ENCODE assay signal across 8 cellular contexts in genomic region chr3:49553690-49554634, GRCh38. TPM values are rescaled to one million over a fixed set of nuclear protein-coding genes. Genes with fewer than 3 reads are reported as not detected.
DNase-seq lines count a peak whose midpoint lies in the region; ATAC-seq and TF ChIP-seq lines count a peak whose summit lies in the region.

A gene with protein sequence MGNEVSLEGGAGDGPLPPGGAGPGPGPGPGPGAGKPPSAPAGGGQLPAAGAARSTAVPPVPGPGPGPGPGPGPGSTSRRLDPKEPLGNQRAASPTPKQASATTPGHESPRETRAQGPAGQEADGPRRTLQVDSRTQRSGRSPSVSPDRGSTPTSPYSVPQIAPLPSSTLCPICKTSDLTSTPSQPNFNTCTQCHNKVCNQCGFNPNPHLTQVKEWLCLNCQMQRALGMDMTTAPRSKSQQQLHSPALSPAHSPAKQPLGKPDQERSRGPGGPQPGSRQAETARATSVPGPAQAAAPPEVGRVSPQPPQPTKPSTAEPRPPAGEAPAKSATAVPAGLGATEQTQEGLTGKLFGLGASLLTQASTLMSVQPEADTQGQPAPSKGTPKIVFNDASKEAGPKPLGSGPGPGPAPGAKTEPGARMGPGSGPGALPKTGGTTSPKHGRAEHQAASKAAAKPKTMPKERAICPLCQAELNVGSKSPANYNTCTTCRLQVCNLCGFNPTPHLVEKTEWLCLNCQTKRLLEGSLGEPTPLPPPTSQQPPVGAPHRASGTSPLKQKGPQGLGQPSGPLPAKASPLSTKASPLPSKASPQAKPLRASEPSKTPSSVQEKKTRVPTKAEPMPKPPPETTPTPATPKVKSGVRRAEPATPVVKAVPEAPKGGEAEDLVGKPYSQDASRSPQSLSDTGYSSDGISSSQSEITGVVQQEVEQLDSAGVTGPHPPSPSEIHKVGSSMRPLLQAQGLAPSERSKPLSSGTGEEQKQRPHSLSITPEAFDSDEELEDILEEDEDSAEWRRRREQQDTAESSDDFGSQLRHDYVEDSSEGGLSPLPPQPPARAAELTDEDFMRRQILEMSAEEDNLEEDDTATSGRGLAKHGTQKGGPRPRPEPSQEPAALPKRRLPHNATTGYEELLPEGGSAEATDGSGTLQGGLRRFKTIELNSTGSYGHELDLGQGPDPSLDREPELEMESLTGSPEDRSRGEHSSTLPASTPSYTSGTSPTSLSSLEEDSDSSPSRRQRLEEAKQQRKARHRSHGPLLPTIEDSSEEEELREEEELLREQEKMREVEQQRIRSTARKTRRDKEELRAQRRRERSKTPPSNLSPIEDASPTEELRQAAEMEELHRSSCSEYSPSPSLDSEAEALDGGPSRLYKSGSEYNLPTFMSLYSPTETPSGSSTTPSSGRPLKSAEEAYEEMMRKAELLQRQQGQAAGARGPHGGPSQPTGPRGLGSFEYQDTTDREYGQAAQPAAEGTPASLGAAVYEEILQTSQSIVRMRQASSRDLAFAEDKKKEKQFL (N-terminal part only) (plus strand): TSS chr3:49554477. CDS start chr3:49554603, 126 bp downstream.

- H3K4me1 ChIP-seq in Peyer's patch = peaks cover 0 to 19% (median 5%) of the 10 kb centered on the region in 4 donors
- peaks cover 2% of the 10 kb centered on the region for H3K4me1 ChIP-seq in fibroblast of lung (ENCODE audit: control insufficient read depth, extremely low read depth, insufficient read depth, low read length)
- peaks cover 0 to 20% of the 10 kb centered on the region in 2 donors for H3K4me1 ChIP-seq in naive thymus-derived CD4-positive, alpha-beta T cell (ENCODE audit: control insufficient read depth in 2 of 2, insufficient read depth in 2 of 2, low read length in 2 of 2)

- peak within 1 kb of the TSS; percentile 93 for H3K4me2 ChIP-seq in fibroblast of lung (ENCODE audit: extremely low read depth, insufficient read depth, low read length)

- H3K9ac ChIP-seq in fibroblast of lung (ENCODE audit: insufficient read depth, low read length) = peak within 1 kb of the TSS; percentile 64

- H3K27me3 ChIP-seq in Peyer's patch (peaks cover 0 to 3% of the 10 kb centered on the region in 2 donors), fibroblast of lung (ENCODE audit: control insufficient read depth, insufficient read depth, low read length) (peaks cover 12% of the 10 kb centered on the region)
- H3K27me3 ChIP-seq in naive thymus-derived CD4-positive, alpha-beta T cell (ENCODE audit: control insufficient read depth in 2 of 2, insufficient read depth in 2 of 2, low read length in 2 of 2) = no peaks in the 10 kb centered on the region

- TF ChIP-seq CTCF in Peyer's patch (IDR thresholded peaks at IDR 0.05) (no peak), fibroblast of lung (conservative IDR thresholded peaks at IDR 0.05 in 1 of 2, IDR thresholded peaks at IDR 0.05 in 1 of 2; ENCODE audit: low read depth in 1 of 2, low read length in 2 of 2) (no peak)

- no peaks in the 10 kb centered on the region for H3K9me3 ChIP-seq in KOPT-K1 (ENCODE audit: insufficient read depth, low read length, poor library complexity, severe bottlenecking)
- H3K9me3 ChIP-seq in Peyer's patch = no peaks in the 10 kb centered on the region
- no peaks in the 10 kb centered on the region for H3K9me3 ChIP-seq in fibroblast of lung (ENCODE audit: control insufficient read depth, insufficient read depth, low read depth, low read length)
- H3K9me3 ChIP-seq in naive thymus-derived CD4-positive, alpha-beta T cell (ENCODE audit: control insufficient read depth in 2 of 3, low read length in 3 of 3) = no peaks in the 10 kb centered on the region

- H3K4me1 Mint-ChIP-seq in naive thymus-derived CD4-positive, alpha-beta T cell = peaks cover 9 to 20% (median 13%) of the 10 kb centered on the region in 7 donors
- H3K4me1 Mint-ChIP-seq in stimulated activated memory B cell treated with anti-CD40 and anti-IgM and Interleukin-4, amounts not matched to agents 10 μg/mL and 1 μg/mL and 100 μg/mL, for 72 hours = peaks cover 12% of the 10 kb centered on the region

- peak within 1 kb of the TSS; percentile 86 for H2AFZ ChIP-seq in fibroblast of lung (ENCODE audit: low read length)

- peak; percentile 67 for ATAC-seq in GM21737 (IDR thresholded peaks at IDR 0.05; ENCODE audit: unreplicated experiment)
- peak; percentile 91 for ATAC-seq in naive thymus-derived CD4-positive, alpha-beta T cell
- peak; percentile 90 for ATAC-seq in stimulated activated memory B cell treated with anti-CD40 and anti-IgM and Interleukin-4, amounts not matched to agents 10 μg/mL and 1 μg/mL and 100 μg/mL, for 72 hours

- POLR2A ChIA-PET in naive thymus-derived CD4-positive, alpha-beta T cell (lab: Charles Lee) = interaction anchor here (0.8 to 2.7 kb wide), 4 partner anchors 14 to 530 kb away, joined by 3 to 7 read pairs (median 4); no protein-coding TSS in a partner anchor

- TF ChIP-seq POLR2A in Peyer's patch (IDR thresholded peaks at IDR 0.05) = no peak

- no peaks in the 10 kb centered on the region for H4K20me1 ChIP-seq in fibroblast of lung (ENCODE audit: control insufficient read depth, extremely low read depth, insufficient read depth, low read length)

- H3K27me3 Mint-ChIP-seq in naive thymus-derived CD4-positive, alpha-beta T cell = peaks cover 41 to 56% (median 46%) of the 10 kb centered on the region in 5 donors
- H3K27me3 Mint-ChIP-seq in stimulated activated memory B cell treated with anti-CD40 and anti-IgM and Interleukin-4, amounts not matched to agents 10 μg/mL and 1 μg/mL and 100 μg/mL, for 72 hours = peaks cover 84% of the 10 kb centered on the region

- peak within 1 kb of the TSS in 8 of 9 donors; percentile 20 to 92 (median 41) for H3K27ac Mint-ChIP-seq in naive thymus-derived CD4-positive, alpha-beta T cell
- H3K27ac Mint-ChIP-seq in stimulated activated memory B cell treated with anti-CD40 and anti-IgM and Interleukin-4, amounts not matched to agents 10 μg/mL and 1 μg/mL and 100 μg/mL, for 72 hours = peak within 1 kb of the TSS; percentile 13

- peak within 1 kb of the TSS; percentile 80 to 92 (median 86) for H3K4me3 Mint-ChIP-seq in naive thymus-derived CD4-positive, alpha-beta T cell
- H3K4me3 Mint-ChIP-seq in stimulated activated memory B cell treated with anti-CD40 and anti-IgM and Interleukin-4, amounts not matched to agents 10 μg/mL and 1 μg/mL and 100 μg/mL, for 72 hours = peak within 1 kb of the TSS; percentile 85

- DNase-seq in DMS153 treated with DMSO at 0.1 percent for 48 hours (lab: John Stamatoyannopoulos, UW; ENCODE audit: unreplicated experiment) (peak; percentile 55), Peyer's patch (peak; percentile 75 to 89 (median 81)), fibroblast of lung (ENCODE audit: low read depth in 2 of 2) (peak; percentile 75 to 87)
- peak; percentile 57 to 79 for DNase-seq in activated T-helper 1 cell treated with anti-CD3 and anti-CD28 coated beads, Interleukin-2, amount 50 U/mL, for 16 hours (ENCODE audit: low read depth in 1 of 2, low spot score in 1 of 2)
- DNase-seq in naive thymus-derived CD4-positive, alpha-beta T cell = peak; percentile 81 to 92 (median 88)

- intact Hi-C loops in naive thymus-derived CD4-positive, alpha-beta T cell (cut with micrococcal nuclease) = loop anchor here (1.0 to 5.0 kb wide), 6 partner anchors 13 to 303 kb away; partner anchors contain the start of genes APEH (in 1 of the 2), DAG1 (in 1 of the 2) and TRAIP (in 1 of the 2)

- H3K36me3 ChIP-seq in KOPT-K1 (ENCODE audit: insufficient read depth, low read length) (no peaks in the 10 kb centered on the region), Peyer's patch (no peaks in the 10 kb centered on the region), fibroblast of lung (ENCODE audit: control insufficient read depth, insufficient read depth, low read length) (no peaks in the 10 kb centered on the region)
- H3K36me3 ChIP-seq in naive thymus-derived CD4-positive, alpha-beta T cell (ENCODE audit: control insufficient read depth in 2 of 3, insufficient read depth in 3 of 3, low read length in 3 of 3) = no peaks in the 10 kb centered on the region

- H3K36me3 Mint-ChIP-seq in naive thymus-derived CD4-positive, alpha-beta T cell = peaks cover 0 to 2% (median 0%) of the 10 kb centered on the region in 5 donors
- H3K36me3 Mint-ChIP-seq in stimulated activated memory B cell treated with anti-CD40 and anti-IgM and Interleukin-4, amounts not matched to agents 10 μg/mL and 1 μg/mL and 100 μg/mL, for 72 hours = no peaks in the 10 kb centered on the region

- H3K9me3 Mint-ChIP-seq in naive thymus-derived CD4-positive, alpha-beta T cell = peaks cover 0 to 4% (median 0%) of the 10 kb centered on the region in 11 donors
- H3K9me3 Mint-ChIP-seq in stimulated activated memory B cell treated with anti-CD40 and anti-IgM and Interleukin-4, amounts not matched to agents 10 μg/mL and 1 μg/mL and 100 μg/mL, for 72 hours = no peaks in the 10 kb centered on the region

- H3K27ac ChIP-seq in KOPT-K1 (ENCODE audit: low read depth, low read length, poor library complexity, severe bottlenecking) = peak within 1 kb of the TSS; percentile 48
- H3K27ac ChIP-seq in Peyer's patch = peak within 1 kb of the TSS in 3 of 4 donors; percentile 31 to 58 (median 33)
- H3K27ac ChIP-seq in fibroblast of lung (ENCODE audit: insufficient read depth, low read length) = peak within 1 kb of the TSS; percentile 19
- H3K27ac ChIP-seq in naive thymus-derived CD4-positive, alpha-beta T cell (ENCODE audit: low read depth, low read length) = peak within 1 kb of the TSS; percentile 37

- no peaks in the 10 kb centered on the region for H3K79me2 ChIP-seq in fibroblast of lung (ENCODE audit: control insufficient read depth, insufficient read depth, low read length)

- H3K4me3 ChIP-seq in Peyer's patch = peak within 1 kb of the TSS; percentile 43 to 76 (median 64)
- peak within 1 kb of the TSS; percentile 65 to 86 (median 68) for H3K4me3 ChIP-seq in fibroblast of lung (replicated peaks in 1 of 4; ENCODE audit: control extremely low read depth in 1 of 4, insufficient read depth in 1 of 4, low read depth in 3 of 4, low read length in 4 of 4)
- peak within 1 kb of the TSS; percentile 75 for H3K4me3 ChIP-seq in naive thymus-derived CD4-positive, alpha-beta T cell (ENCODE audit: low read length)

- CTCF ChIA-PET in naive thymus-derived CD4-positive, alpha-beta T cell (lab: Charles Lee) = interaction anchor here (0.6 to 1.9 kb wide), 4 partner anchors 14 to 232 kb away, joined by 3 to 14 read pairs (median 3); no protein-coding TSS in a partner anchor

RNA-seq across cellular contexts. Expression of the gene that starts here (rescaled TPM):
- 1 to 10 TPM in 1 of 4 donors, under 1 TPM in 3; 0.18 to 3.3 (median 0.85) TPM for total RNA-seq in Peyer's patch
- under 0.01 TPM in 2 replicates for total RNA-seq in fibroblast of lung
- 0.01 TPM in 2 replicates for polyA plus RNA-seq in fibroblast of lung
- 0.01 and 0.02 TPM in 2 replicates for polyA plus RNA-seq in fibroblast of lung (2012)
- 0.08 and 0.15 TPM in 2 replicates for polyA minus RNA-seq in fibroblast of lung (ENCODE audit: low replicate concordance)
- under 1 TPM; 0.12 to 0.16 (median 0.14) TPM for total RNA-seq in naive thymus-derived CD4-positive, alpha-beta T cell
- not detected for polyA plus RNA-seq in naive thymus-derived CD4-positive, alpha-beta T cell

Comparison
In these comparisons a context has a peak if more than half of its experiments do, and no peak if none do; other contexts are left out.
1. Peak in every context shown above with its lines: DNase-seq, ATAC-seq, H3K4me3 ChIP-seq and H3K27ac ChIP-seq.
2. Peak in DNase-seq, H3K4me3 ChIP-seq, H3K27ac ChIP-seq, H3K9ac ChIP-seq and H3K4me2 ChIP-seq in fibroblast of lung; RNA of the gene not detected or under 1 TPM.
3. Peak in DNase-seq, ATAC-seq, H3K4me3 ChIP-seq and H3K27ac ChIP-seq in naive thymus-derived CD4-positive, alpha-beta T cell; RNA of the gene not detected or under 1 TPM.